Comparison of ENCODE assay signal across 15 cellular contexts in the genomic region with DNA sequence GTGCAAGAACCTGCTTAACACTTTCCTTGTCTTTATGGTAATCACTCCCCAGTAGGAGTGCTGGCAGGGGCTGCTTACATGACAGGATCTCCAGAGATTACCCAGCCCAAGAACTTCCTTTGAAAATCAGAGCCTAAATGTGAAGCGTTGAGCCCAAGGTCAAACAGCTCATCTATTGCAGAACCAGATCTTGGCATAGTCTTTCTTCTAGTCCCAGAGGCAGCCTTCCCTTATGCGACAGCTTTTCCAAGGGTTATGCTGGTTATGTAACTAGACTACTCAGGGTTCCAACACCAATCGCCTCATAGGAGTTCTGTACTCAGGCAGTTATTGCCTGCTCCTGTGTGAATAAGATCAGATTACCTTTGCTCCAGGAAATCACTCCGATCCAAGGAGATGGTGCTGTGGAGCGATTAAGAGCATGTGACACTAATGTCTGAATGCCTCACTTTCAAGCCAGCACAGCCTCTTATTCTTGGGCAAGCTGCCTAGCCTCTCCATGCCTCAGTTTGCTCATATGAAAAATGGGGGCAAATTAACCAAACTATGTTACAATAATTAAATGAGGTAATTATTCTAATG. TPM values are rescaled to one million over a fixed set of nuclear protein-coding genes. Genes with fewer than 3 reads are reported as not detected.
DNase-seq lines count a peak whose midpoint lies in the region; ATAC-seq and TF ChIP-seq lines count a peak whose summit lies in the region.
"Had no signal": no experiment of that assay in that cellular context is flagged by ENCODE, and none has a peak within 500 bp of the region (broad histone marks: within the 10 kb centered on the region; RNA-seq: fewer than 3 reads in every experiment).

No MANE protein-coding gene starts in this region.

- H3K4me1 Mint-ChIP-seq in WTC11, result peaks cover 59% of the 10 kb centered on the region

- peak overlapping the region; percentile 6 for H3K27ac ChIP-seq in iPS DF 6.9 (ENCODE audit: low read length)
- H3K27ac ChIP-seq: A549 had no signal

- DNase-seq in DMS153 (lab: John Stamatoyannopoulos, UW) (peak; percentile 81), DMS153 treated with DMSO at 0.1 percent for 48 hours (lab: John Stamatoyannopoulos, UW; ENCODE audit: unreplicated experiment) (no peak), WTC11 (ENCODE audit: low spot score) (peak; percentile 30), iPS DF 6.9 (ENCODE audit: low read depth, low spot score) (peak; percentile 37), skeletal muscle cell (ENCODE audit: low read depth) (peak; percentile 10), OCI-M2 (lab: John Stamatoyannopoulos, UW; ENCODE audit: unreplicated experiment) (no peak)
- DNase-seq: activated CD4-positive, alpha-beta T cell treated with anti-CD3 and anti-CD28 coated beads, Interleukin-2, amount 50 U/mL, for 1 hour; activated effector memory CD4-positive, alpha-beta T cell treated with anti-CD3 and anti-CD28 coated beads, Interleukin-2, amount 50 U/mL, for 16 hours; cortex of kidney; naive B cell had no signal

- H3K27me3 Mint-ChIP-seq in WTC11 (ENCODE audit: low read depth), result peaks cover 9% of the 10 kb centered on the region

- H3K4me3 ChIP-seq in iPS DF 6.9 (ENCODE audit: low read length) (no peak overlapping the region), skeletal muscle cell (ENCODE audit: low read depth, low read length) (no peak overlapping the region)
- H3K4me3 ChIP-seq: A549 had no signal

- H3K9me3 Mint-ChIP-seq in WTC11, result no peaks in the 10 kb centered on the region
- H3K9me3 Mint-ChIP-seq: naive B cell; stimulated activated naive CD8-positive, alpha-beta T cell treated with anti-CD3 and anti-CD28 coated beads, Interleukin-15, Interleukin-2, amounts not matched to agents 100 ng/mL and 50 ng/mL, for 24 hours had no signal

- H3K4me3 Mint-ChIP-seq in WTC11, result peak overlapping the region; percentile 43
- H3K4me3 Mint-ChIP-seq: naive B cell; stimulated activated naive CD8-positive, alpha-beta T cell treated with anti-CD3 and anti-CD28 coated beads, Interleukin-15, Interleukin-2, amounts not matched to agents 100 ng/mL and 50 ng/mL, for 24 hours had no signal

- ATAC-seq in WTC11 (peak; percentile 64), GM21737 (IDR thresholded peaks at IDR 0.05; ENCODE audit: unreplicated experiment) (no peak), HG03378 (IDR thresholded peaks at IDR 0.05; ENCODE audit: unreplicated experiment) (no peak)
- ATAC-seq: A549 had no signal

- H3K9me3 ChIP-seq in iPS DF 6.9 (ENCODE audit: control insufficient read depth, insufficient read depth, low read length), result no peaks in the 10 kb centered on the region
- H3K9me3 ChIP-seq: A549 had no signal

- CTCF ChIA-PET in WTC11 (lab: Charles Lee), result interaction anchor here (0.7 to 7.4 kb wide), 5 partner anchors 8 to 194 kb away, joined by 3 to 425 read pairs (median 6); partner anchors contain the start of gene LGI1

- H3K27ac Mint-ChIP-seq in WTC11, result peak overlapping the region; percentile 91
- H3K27ac Mint-ChIP-seq: naive B cell; stimulated activated naive CD8-positive, alpha-beta T cell treated with anti-CD3 and anti-CD28 coated beads, Interleukin-15, Interleukin-2, amounts not matched to agents 100 ng/mL and 50 ng/mL, for 24 hours had no signal

- H3K36me3 ChIP-seq in iPS DF 6.9 (ENCODE audit: control insufficient read depth, insufficient read depth, low read length), result no peaks in the 10 kb centered on the region

- no CpG with 5 or more reads among the region's 5 CpGs for WGBS in iPS DF 6.9 (ENCODE audit: insufficient coverage, insufficient read length)

- no peak for TF ChIP-seq CTCF in WTC11 (IDR thresholded peaks at IDR 0.05)

- POLR2A ChIA-PET in WTC11 (lab: Charles Lee), result no interaction called here

- H3K27me3 ChIP-seq in iPS DF 6.9 (ENCODE audit: control insufficient read depth, insufficient read depth, low read length), result no peaks in the 10 kb centered on the region

- no peaks in the 10 kb centered on the region for H3K36me3 Mint-ChIP-seq in WTC11
- H3K36me3 Mint-ChIP-seq: naive B cell had no signal

- peaks cover 9% of the 10 kb centered on the region for H3K4me1 ChIP-seq in iPS DF 6.9 (ENCODE audit: control insufficient read depth, insufficient read depth, low read length)

TF ChIP-seq in WTC11, 78 proteins besides CTCF, POLR2A, EP300 and RAD21:
- no peak for TF ChIP-seq KAT7 (CRISPR knock-in tag; IDR thresholded peaks at IDR 0.05; ENCODE audit: borderline replicate concordance)
- TF ChIP-seq NR2C2 (CRISPR knock-in tag; IDR thresholded peaks at IDR 0.05), result no peak
- no peak for TF ChIP-seq E2F4 (CRISPR knock-in tag; IDR thresholded peaks at IDR 0.05; ENCODE audit: borderline replicate concordance, low read depth)
- TF ChIP-seq PRRX2 (CRISPR knock-in tag; IDR thresholded peaks at IDR 0.05), result no peak
- TF ChIP-seq USF2 (CRISPR knock-in tag; IDR thresholded peaks at IDR 0.05), result 0 out of 2 replicates have a peak, but pooled peaks have one; percentile 45
- peak; percentile 76; the same call in 1 of the 2 replicates for TF ChIP-seq GTF2I (CRISPR knock-in tag; conservative IDR thresholded peaks at IDR 0.05)
- TF ChIP-seq ZNF423 (CRISPR knock-in tag; IDR thresholded peaks at IDR 0.05), result peak; percentile 51; the same call in 1 of the 2 replicates
- TF ChIP-seq GABPB1 (CRISPR knock-in tag; IDR thresholded peaks at IDR 0.05), result no peak
- TF ChIP-seq ELF4 (CRISPR knock-in tag; IDR thresholded peaks at IDR 0.05; ENCODE audit: low read depth), result no peak
- TF ChIP-seq IRF2 (CRISPR knock-in tag; IDR thresholded peaks at IDR 0.05; ENCODE audit: borderline replicate concordance, low read depth), result no peak
- TF ChIP-seq MAX (CRISPR knock-in tag; IDR thresholded peaks at IDR 0.05), result no peak
- TF ChIP-seq, protein P1, sequence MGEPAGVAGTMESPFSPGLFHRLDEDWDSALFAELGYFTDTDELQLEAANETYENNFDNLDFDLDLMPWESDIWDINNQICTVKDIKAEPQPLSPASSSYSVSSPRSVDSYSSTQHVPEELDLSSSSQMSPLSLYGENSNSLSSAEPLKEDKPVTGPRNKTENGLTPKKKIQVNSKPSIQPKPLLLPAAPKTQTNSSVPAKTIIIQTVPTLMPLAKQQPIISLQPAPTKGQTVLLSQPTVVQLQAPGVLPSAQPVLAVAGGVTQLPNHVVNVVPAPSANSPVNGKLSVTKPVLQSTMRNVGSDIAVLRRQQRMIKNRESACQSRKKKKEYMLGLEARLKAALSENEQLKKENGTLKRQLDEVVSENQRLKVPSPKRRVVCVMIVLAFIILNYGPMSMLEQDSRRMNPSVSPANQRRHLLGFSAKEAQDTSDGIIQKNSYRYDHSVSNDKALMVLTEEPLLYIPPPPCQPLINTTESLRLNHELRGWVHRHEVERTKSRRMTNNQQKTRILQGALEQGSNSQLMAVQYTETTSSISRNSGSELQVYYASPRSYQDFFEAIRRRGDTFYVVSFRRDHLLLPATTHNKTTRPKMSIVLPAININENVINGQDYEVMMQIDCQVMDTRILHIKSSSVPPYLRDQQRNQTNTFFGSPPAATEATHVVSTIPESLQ (CRISPR knock-in tag; IDR thresholded peaks at IDR 0.05), result no peak

RNA-seq across cellular contexts. Expression of gene LGI1, which starts 8.4 kb away (rescaled TPM):
- total RNA-seq in WTC11 (2021), result not detected in 3 replicates
- total RNA-seq: T-helper 1 cell treated with Interleukin-12 subunit alpha and Interleukin-12 subunit beta and Interleukin-4 antibody, amounts not matched to agents 30 ng/mL and 1 ng/mL, for 36 hours had no signal

RNA-seq across cellular contexts. Expression of gene FRA10AC1, which starts 46.9 kb away (rescaled TPM):
- total RNA-seq in WTC11 (2021), result 12.9 to 15.8 TPM (median 14.1 TPM) in 3 replicates

Comparison
In these comparisons a context has a peak if more than half of its experiments do, and no peak if none do; other contexts are left out.
1. DNase-seq: peak in DMS153 (single experiment), WTC11 (single experiment), iPS DF 6.9 (single experiment) and skeletal muscle cell (single experiment); none in DMS153 treated with DMSO at 0.1 percent for 48 hours (single experiment) and OCI-M2 (single experiment).